In the genomic region with DNA sequence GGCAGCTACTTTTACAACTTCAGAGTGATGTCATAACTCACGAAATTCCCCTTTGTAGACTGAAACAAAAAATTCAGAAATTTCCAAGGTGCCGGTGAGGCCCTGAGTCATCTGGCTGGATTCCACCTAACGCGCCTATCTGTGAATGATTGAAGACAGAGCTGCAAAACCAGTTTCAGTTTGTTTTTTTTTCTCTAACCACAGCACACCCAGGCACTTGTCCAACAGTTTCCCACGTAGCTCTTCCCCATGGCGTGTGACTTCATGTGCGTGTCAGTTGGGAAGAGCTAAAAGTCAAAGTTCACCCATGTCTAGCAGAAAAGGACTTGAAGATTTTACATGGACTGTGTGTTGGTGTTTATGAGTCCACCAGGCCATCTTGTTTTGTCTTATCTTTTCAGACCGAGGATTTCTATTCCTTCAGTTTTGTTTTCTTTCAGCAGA, we compare ENCODE assay signal across 1 cellular context.
TF ChIP-seq lines count a peak whose summit lies in the region.

No MANE protein-coding gene starts in this region.

TF ChIP-seq in HEK293, 187 proteins besides CTCF, POLR2A, EP300 and RAD21 (continued from another document and continues in another):
- TF ChIP-seq, protein P1, sequence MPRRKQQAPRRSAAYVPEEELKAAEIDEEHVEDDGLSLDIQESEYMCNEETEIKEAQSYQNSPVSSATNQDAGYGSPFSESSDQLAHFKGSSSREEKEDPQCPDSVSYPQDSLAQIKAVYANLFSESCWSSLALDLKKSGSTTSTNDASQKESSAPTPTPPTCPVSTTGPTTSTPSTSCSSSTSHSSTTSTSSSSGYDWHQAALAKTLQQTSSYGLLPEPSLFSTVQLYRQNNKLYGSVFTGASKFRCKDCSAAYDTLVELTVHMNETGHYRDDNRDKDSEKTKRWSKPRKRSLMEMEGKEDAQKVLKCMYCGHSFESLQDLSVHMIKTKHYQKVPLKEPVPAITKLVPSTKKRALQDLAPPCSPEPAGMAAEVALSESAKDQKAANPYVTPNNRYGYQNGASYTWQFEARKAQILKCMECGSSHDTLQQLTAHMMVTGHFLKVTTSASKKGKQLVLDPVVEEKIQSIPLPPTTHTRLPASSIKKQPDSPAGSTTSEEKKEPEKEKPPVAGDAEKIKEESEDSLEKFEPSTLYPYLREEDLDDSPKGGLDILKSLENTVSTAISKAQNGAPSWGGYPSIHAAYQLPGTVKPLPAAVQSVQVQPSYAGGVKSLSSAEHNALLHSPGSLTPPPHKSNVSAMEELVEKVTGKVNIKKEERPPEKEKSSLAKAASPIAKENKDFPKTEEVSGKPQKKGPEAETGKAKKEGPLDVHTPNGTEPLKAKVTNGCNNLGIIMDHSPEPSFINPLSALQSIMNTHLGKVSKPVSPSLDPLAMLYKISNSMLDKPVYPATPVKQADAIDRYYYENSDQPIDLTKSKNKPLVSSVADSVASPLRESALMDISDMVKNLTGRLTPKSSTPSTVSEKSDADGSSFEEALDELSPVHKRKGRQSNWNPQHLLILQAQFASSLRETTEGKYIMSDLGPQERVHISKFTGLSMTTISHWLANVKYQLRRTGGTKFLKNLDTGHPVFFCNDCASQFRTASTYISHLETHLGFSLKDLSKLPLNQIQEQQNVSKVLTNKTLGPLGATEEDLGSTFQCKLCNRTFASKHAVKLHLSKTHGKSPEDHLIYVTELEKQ (tag by site-specific recombination; IDR thresholded peaks at IDR 0.05; ENCODE audit: borderline replicate concordance), result 0 out of 2 replicates have a peak, but pooled peaks have one; percentile 24
- TF ChIP-seq ZNF624 (tag by site-specific recombination; IDR thresholded peaks at IDR 0.05), result no peak
- no peak for TF ChIP-seq ZNF266 (tag by site-specific recombination; IDR thresholded peaks at IDR 0.05; ENCODE audit: low read depth)
- no peak for TF ChIP-seq ZNF426 (tag by site-specific recombination; IDR thresholded peaks at IDR 0.05)
- TF ChIP-seq ZNF747 (tag by site-specific recombination; IDR thresholded peaks at IDR 0.05), result no peak
- TF ChIP-seq, protein P2, sequence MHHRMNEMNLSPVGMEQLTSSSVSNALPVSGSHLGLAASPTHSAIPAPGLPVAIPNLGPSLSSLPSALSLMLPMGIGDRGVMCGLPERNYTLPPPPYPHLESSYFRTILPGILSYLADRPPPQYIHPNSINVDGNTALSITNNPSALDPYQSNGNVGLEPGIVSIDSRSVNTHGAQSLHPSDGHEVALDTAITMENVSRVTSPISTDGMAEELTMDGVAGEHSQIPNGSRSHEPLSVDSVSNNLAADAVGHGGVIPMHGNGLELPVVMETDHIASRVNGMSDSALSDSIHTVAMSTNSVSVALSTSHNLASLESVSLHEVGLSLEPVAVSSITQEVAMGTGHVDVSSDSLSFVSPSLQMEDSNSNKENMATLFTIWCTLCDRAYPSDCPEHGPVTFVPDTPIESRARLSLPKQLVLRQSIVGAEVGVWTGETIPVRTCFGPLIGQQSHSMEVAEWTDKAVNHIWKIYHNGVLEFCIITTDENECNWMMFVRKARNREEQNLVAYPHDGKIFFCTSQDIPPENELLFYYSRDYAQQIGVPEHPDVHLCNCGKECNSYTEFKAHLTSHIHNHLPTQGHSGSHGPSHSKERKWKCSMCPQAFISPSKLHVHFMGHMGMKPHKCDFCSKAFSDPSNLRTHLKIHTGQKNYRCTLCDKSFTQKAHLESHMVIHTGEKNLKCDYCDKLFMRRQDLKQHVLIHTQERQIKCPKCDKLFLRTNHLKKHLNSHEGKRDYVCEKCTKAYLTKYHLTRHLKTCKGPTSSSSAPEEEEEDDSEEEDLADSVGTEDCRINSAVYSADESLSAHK (tag by site-specific recombination; IDR thresholded peaks at IDR 0.05), result peak; percentile 75
- no peak for TF ChIP-seq ZBTB8A (tag by site-specific recombination; IDR thresholded peaks at IDR 0.05)
- TF ChIP-seq ZNF19 (tag by site-specific recombination; IDR thresholded peaks at IDR 0.05; ENCODE audit: low read depth), result no peak
- TF ChIP-seq YY2 (tag by site-specific recombination; IDR thresholded peaks at IDR 0.05), result no peak
- TF ChIP-seq ZIC2 (tag by site-specific recombination; IDR thresholded peaks at IDR 0.05), result no peak
- TF ChIP-seq SP3 (tag by site-specific recombination; IDR thresholded peaks at IDR 0.05), result peak; percentile 19; the same call in 1 of the 2 replicates
- TF ChIP-seq BCL11B (tag by site-specific recombination; IDR thresholded peaks at IDR 0.05; ENCODE audit: low read depth), result no peak
- TF ChIP-seq, protein P3, sequence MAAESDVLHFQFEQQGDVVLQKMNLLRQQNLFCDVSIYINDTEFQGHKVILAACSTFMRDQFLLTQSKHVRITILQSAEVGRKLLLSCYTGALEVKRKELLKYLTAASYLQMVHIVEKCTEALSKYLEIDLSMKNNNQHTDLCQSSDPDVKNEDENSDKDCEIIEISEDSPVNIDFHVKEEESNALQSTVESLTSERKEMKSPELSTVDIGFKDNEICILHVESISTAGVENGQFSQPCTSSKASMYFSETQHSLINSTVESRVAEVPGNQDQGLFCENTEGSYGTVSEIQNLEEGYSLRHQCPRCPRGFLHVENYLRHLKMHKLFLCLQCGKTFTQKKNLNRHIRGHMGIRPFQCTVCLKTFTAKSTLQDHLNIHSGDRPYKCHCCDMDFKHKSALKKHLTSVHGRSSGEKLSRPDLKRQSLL (tag by site-specific recombination; IDR thresholded peaks at IDR 0.05), result no peak
- TF ChIP-seq ZFP41 (tag by site-specific recombination; IDR thresholded peaks at IDR 0.05; ENCODE audit: borderline replicate concordance), result no peak
- no peak for TF ChIP-seq ZFP69B (tag by site-specific recombination; IDR thresholded peaks at IDR 0.05)
- TF ChIP-seq, protein P4, sequence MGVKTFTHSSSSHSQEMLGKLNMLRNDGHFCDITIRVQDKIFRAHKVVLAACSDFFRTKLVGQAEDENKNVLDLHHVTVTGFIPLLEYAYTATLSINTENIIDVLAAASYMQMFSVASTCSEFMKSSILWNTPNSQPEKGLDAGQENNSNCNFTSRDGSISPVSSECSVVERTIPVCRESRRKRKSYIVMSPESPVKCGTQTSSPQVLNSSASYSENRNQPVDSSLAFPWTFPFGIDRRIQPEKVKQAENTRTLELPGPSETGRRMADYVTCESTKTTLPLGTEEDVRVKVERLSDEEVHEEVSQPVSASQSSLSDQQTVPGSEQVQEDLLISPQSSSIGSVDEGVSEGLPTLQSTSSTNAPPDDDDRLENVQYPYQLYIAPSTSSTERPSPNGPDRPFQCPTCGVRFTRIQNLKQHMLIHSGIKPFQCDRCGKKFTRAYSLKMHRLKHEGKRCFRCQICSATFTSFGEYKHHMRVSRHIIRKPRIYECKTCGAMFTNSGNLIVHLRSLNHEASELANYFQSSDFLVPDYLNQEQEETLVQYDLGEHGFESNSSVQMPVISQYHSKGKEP (tag by site-specific recombination; IDR thresholded peaks at IDR 0.05), result no peak
- TF ChIP-seq ZNF24 (tag by site-specific recombination; IDR thresholded peaks at IDR 0.05), result no peak
- no peak for TF ChIP-seq ZNF501 (tag by site-specific recombination; IDR thresholded peaks at IDR 0.05)
- no peak for TF ChIP-seq ZNF132 (tag by site-specific recombination; IDR thresholded peaks at IDR 0.05; ENCODE audit: borderline replicate concordance)
- no peak for TF ChIP-seq ZNF133 (tag by site-specific recombination; IDR thresholded peaks at IDR 0.05)
- no peak for TF ChIP-seq ZBTB17 (tag by site-specific recombination; IDR thresholded peaks at IDR 0.05)
- TF ChIP-seq ZNF555 (tag by site-specific recombination; conservative IDR thresholded peaks at IDR 0.05), result no peak
- TF ChIP-seq, protein P5, sequence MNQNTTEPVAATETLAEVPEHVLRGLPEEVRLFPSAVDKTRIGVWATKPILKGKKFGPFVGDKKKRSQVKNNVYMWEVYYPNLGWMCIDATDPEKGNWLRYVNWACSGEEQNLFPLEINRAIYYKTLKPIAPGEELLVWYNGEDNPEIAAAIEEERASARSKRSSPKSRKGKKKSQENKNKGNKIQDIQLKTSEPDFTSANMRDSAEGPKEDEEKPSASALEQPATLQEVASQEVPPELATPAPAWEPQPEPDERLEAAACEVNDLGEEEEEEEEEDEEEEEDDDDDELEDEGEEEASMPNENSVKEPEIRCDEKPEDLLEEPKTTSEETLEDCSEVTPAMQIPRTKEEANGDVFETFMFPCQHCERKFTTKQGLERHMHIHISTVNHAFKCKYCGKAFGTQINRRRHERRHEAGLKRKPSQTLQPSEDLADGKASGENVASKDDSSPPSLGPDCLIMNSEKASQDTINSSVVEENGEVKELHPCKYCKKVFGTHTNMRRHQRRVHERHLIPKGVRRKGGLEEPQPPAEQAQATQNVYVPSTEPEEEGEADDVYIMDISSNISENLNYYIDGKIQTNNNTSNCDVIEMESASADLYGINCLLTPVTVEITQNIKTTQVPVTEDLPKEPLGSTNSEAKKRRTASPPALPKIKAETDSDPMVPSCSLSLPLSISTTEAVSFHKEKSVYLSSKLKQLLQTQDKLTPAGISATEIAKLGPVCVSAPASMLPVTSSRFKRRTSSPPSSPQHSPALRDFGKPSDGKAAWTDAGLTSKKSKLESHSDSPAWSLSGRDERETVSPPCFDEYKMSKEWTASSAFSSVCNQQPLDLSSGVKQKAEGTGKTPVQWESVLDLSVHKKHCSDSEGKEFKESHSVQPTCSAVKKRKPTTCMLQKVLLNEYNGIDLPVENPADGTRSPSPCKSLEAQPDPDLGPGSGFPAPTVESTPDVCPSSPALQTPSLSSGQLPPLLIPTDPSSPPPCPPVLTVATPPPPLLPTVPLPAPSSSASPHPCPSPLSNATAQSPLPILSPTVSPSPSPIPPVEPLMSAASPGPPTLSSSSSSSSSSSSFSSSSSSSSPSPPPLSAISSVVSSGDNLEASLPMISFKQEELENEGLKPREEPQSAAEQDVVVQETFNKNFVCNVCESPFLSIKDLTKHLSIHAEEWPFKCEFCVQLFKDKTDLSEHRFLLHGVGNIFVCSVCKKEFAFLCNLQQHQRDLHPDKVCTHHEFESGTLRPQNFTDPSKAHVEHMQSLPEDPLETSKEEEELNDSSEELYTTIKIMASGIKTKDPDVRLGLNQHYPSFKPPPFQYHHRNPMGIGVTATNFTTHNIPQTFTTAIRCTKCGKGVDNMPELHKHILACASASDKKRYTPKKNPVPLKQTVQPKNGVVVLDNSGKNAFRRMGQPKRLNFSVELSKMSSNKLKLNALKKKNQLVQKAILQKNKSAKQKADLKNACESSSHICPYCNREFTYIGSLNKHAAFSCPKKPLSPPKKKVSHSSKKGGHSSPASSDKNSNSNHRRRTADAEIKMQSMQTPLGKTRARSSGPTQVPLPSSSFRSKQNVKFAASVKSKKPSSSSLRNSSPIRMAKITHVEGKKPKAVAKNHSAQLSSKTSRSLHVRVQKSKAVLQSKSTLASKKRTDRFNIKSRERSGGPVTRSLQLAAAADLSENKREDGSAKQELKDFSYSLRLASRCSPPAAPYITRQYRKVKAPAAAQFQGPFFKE (tag by site-specific recombination; IDR thresholded peaks at IDR 0.05; ENCODE audit: borderline replicate concordance), result no peak
- peak; percentile 92 for TF ChIP-seq FEZF1 (tag by site-specific recombination; IDR thresholded peaks at IDR 0.05)
- TF ChIP-seq ZNF292 (tag by site-specific recombination; IDR thresholded peaks at IDR 0.05; ENCODE audit: borderline replicate concordance, low read depth), result no peak
- TF ChIP-seq ZNF302 (tag by site-specific recombination; IDR thresholded peaks at IDR 0.05; ENCODE audit: low read depth), result no peak
- TF ChIP-seq ZNF23 (tag by site-specific recombination; IDR thresholded peaks at IDR 0.05; ENCODE audit: borderline replicate concordance), result no peak
- TF ChIP-seq WT1 (tag by site-specific recombination; IDR thresholded peaks at IDR 0.05), result no peak
- TF ChIP-seq HOXD13 (CRISPR knock-in tag; IDR thresholded peaks at IDR 0.05; ENCODE audit: borderline replicate concordance), result peak; percentile 81; the same call in 1 of the 2 replicates
- TF ChIP-seq ZNF239 (tag by site-specific recombination; IDR thresholded peaks at IDR 0.05), result no peak
- TF ChIP-seq MYNN (tag by site-specific recombination; IDR thresholded peaks at IDR 0.05; ENCODE audit: borderline replicate concordance), result no peak
- TF ChIP-seq ZEB2 (tag by site-specific recombination; IDR thresholded peaks at IDR 0.05), result peak; percentile 89
- TF ChIP-seq, protein P6, sequence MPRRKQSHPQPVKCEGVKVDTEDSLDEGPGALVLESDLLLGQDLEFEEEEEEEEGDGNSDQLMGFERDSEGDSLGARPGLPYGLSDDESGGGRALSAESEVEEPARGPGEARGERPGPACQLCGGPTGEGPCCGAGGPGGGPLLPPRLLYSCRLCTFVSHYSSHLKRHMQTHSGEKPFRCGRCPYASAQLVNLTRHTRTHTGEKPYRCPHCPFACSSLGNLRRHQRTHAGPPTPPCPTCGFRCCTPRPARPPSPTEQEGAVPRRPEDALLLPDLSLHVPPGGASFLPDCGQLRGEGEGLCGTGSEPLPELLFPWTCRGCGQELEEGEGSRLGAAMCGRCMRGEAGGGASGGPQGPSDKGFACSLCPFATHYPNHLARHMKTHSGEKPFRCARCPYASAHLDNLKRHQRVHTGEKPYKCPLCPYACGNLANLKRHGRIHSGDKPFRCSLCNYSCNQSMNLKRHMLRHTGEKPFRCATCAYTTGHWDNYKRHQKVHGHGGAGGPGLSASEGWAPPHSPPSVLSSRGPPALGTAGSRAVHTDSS (tag by site-specific recombination; IDR thresholded peaks at IDR 0.05), result no peak
- no peak for TF ChIP-seq ZNF157 (tag by site-specific recombination; IDR thresholded peaks at IDR 0.05)
- TF ChIP-seq, protein P7, sequence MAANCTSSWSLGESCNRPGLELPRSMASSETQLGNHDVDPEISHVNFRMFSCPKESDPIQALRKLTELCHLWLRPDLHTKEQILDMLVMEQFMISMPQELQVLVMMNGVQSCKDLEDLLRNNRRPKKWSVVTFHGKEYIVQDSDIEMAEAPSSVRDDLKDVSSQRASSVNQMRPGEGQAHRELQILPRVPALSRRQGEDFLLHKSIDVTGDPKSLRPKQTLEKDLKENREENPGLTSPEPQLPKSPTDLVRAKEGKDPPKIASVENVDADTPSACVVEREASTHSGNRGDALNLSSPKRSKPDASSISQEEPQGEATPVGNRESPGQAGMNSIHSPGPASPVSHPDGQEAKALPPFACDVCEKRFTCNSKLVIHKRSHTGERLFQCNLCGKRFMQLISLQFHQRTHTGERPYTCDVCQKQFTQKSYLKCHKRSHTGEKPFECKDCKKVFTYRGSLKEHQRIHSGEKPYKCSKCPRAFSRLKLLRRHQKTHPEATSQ (tag by site-specific recombination; IDR thresholded peaks at IDR 0.05), result no peak
